In genomic region chr6:33822575-33823395, GRCh38 we compare ENCODE assay signal across 11 cellular contexts. TPM values are rescaled to one million over a fixed set of nuclear protein-coding genes. Genes with fewer than 3 reads are reported as not detected.
DNase-seq lines count a peak whose midpoint lies in the region; ATAC-seq and TF ChIP-seq lines count a peak whose summit lies in the region.
"Had no signal": no experiment of that assay in that cellular context is flagged by ENCODE, and none has a peak within 500 bp of the region (broad histone marks: within the 10 kb centered on the region; RNA-seq: fewer than 3 reads in every experiment).

No MANE protein-coding gene starts in this region.

- H3K4me1 Mint-ChIP-seq in neural crest cell, result peaks cover 24% of the 10 kb centered on the region
- H3K4me1 Mint-ChIP-seq: naive B cell had no signal

- ATAC-seq in HG03280 (IDR thresholded peaks at IDR 0.05; ENCODE audit: unreplicated experiment), result no peak

- H3K4me3 Mint-ChIP-seq in neural crest cell, result no peak overlapping the region
- H3K4me3 Mint-ChIP-seq: naive B cell had no signal

- H3K9me3 Mint-ChIP-seq in neural crest cell, result no peaks in the 10 kb centered on the region
- H3K9me3 Mint-ChIP-seq: naive B cell had no signal

- TF ChIP-seq CTCF in WI38 (IDR thresholded peaks at IDR 0.05; ENCODE audit: low read depth, low read length), result peak; percentile 22; the same call in 1 of the 2 replicates
- TF ChIP-seq CTCF in neural crest cell (conservative IDR thresholded peaks at IDR 0.05), result peak; percentile 46

- no peaks in the 10 kb centered on the region for H3K36me3 Mint-ChIP-seq in neural crest cell (ENCODE audit: low read depth)
- H3K36me3 Mint-ChIP-seq: naive B cell had no signal

- peak overlapping the region; percentile 40 for H3K27ac Mint-ChIP-seq in neural crest cell (ENCODE audit: unreplicated experiment)

- DNase-seq in DMS53 (lab: John Stamatoyannopoulos, UW) (peak; percentile 69), DMS53 treated with DMSO at 0.1 percent for 48 hours (lab: John Stamatoyannopoulos, UW; ENCODE audit: unreplicated experiment) (no peak), NCI-H1105 (lab: John Stamatoyannopoulos, UW) (peak; percentile 61), neural crest cell (ENCODE audit: low read depth, low spot score) (peak; percentile 31), NCI-H187 (lab: John Stamatoyannopoulos, UW) (no peak)
- DNase-seq in activated naive CD4-positive, alpha-beta T cell treated with anti-CD3 and anti-CD28 coated beads, Interleukin-2, amount 50 U/mL, for 16 hours, result no peak
- DNase-seq: activated gamma-delta T cell treated with Interleukin-2 at 50 U/mL for 16 hours, naive B cell had no signal

- H3K4me3 ChIP-seq in WI38 (ENCODE audit: low read depth, low read length), result no peak overlapping the region

- no peaks in the 10 kb centered on the region for H3K27me3 Mint-ChIP-seq in neural crest cell (ENCODE audit: low read depth)

RNA-seq across cellular contexts. Expression of gene MLN, which starts 19.0 kb away (rescaled TPM):
- not detected in 2 replicates for total RNA-seq in neural crest cell
- total RNA-seq: urinary bladder had no signal

RNA-seq across cellular contexts. Expression of gene LEMD2, which starts 33.9 kb away (rescaled TPM):
- 63.6 and 71.1 TPM in 2 replicates for total RNA-seq in neural crest cell

Comparison
In these comparisons a context has a peak if more than half of its experiments do, and no peak if none do; other contexts are left out.
1. DNase-seq: peak in DMS53 (single experiment), NCI-H1105 (single experiment) and neural crest cell (single experiment); none in DMS53 treated with DMSO at 0.1 percent for 48 hours (single experiment), activated naive CD4-positive, alpha-beta T cell treated with anti-CD3 and anti-CD28 coated beads, Interleukin-2, amount 50 U/mL, for 16 hours (single experiment) and NCI-H187 (0 of 2).